Comparison of ENCODE assay signal across 1 cellular context in genomic region chr5:92868442-92868841, GRCh38.
TF ChIP-seq lines count a peak whose summit lies in the region.

No MANE protein-coding gene starts in this region.

TF ChIP-seq in HEK293, 187 proteins besides CTCF, POLR2A, EP300 and RAD21 (continued from another document and continues in another):
- TF ChIP-seq, protein P1, sequence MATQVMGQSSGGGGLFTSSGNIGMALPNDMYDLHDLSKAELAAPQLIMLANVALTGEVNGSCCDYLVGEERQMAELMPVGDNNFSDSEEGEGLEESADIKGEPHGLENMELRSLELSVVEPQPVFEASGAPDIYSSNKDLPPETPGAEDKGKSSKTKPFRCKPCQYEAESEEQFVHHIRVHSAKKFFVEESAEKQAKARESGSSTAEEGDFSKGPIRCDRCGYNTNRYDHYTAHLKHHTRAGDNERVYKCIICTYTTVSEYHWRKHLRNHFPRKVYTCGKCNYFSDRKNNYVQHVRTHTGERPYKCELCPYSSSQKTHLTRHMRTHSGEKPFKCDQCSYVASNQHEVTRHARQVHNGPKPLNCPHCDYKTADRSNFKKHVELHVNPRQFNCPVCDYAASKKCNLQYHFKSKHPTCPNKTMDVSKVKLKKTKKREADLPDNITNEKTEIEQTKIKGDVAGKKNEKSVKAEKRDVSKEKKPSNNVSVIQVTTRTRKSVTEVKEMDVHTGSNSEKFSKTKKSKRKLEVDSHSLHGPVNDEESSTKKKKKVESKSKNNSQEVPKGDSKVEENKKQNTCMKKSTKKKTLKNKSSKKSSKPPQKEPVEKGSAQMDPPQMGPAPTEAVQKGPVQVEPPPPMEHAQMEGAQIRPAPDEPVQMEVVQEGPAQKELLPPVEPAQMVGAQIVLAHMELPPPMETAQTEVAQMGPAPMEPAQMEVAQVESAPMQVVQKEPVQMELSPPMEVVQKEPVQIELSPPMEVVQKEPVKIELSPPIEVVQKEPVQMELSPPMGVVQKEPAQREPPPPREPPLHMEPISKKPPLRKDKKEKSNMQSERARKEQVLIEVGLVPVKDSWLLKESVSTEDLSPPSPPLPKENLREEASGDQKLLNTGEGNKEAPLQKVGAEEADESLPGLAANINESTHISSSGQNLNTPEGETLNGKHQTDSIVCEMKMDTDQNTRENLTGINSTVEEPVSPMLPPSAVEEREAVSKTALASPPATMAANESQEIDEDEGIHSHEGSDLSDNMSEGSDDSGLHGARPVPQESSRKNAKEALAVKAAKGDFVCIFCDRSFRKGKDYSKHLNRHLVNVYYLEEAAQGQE (tag by site-specific recombination; IDR thresholded peaks at IDR 0.05): peak; percentile 43; the same call in 1 of the 2 replicates
- TF ChIP-seq ZNF169 (tag by site-specific recombination; IDR thresholded peaks at IDR 0.05) (no peak), ZBTB21 (tag by site-specific recombination; IDR thresholded peaks at IDR 0.05) (no peak), ZNF157 (tag by site-specific recombination; IDR thresholded peaks at IDR 0.05) (no peak), ZNF23 (tag by site-specific recombination; IDR thresholded peaks at IDR 0.05; ENCODE audit: borderline replicate concordance) (no peak), SP7 (tag by site-specific recombination; IDR thresholded peaks at IDR 0.05) (no peak), ZNF791 (tag by site-specific recombination; IDR thresholded peaks at IDR 0.05) (0 out of 2 replicates have a peak, but pooled peaks have one; percentile 22), ZNF561 (tag by site-specific recombination; IDR thresholded peaks at IDR 0.05; ENCODE audit: borderline replicate concordance) (no peak), REPIN1 (tag by site-specific recombination; IDR thresholded peaks at IDR 0.05; ENCODE audit: low read depth) (no peak), ZNF266 (tag by site-specific recombination; IDR thresholded peaks at IDR 0.05; ENCODE audit: low read depth) (0 out of 2 replicates have a peak, but pooled peaks have one; percentile 39), ZBTB48 (tag by site-specific recombination; IDR thresholded peaks at IDR 0.05) (no peak), ZNF449 (tag by site-specific recombination; IDR thresholded peaks at IDR 0.05) (no peak), KLF7 (tag by site-specific recombination; IDR thresholded peaks at IDR 0.05; ENCODE audit: borderline replicate concordance) (no peak), ZBTB11 (tag by site-specific recombination; conservative IDR thresholded peaks at IDR 0.05; ENCODE audit: low read depth) (peak; percentile 70), ZNF2 (tag by site-specific recombination; IDR thresholded peaks at IDR 0.05) (no peak), ZNF624 (tag by site-specific recombination; IDR thresholded peaks at IDR 0.05) (no peak), ZSCAN30 (tag by site-specific recombination; IDR thresholded peaks at IDR 0.05) (no peak), KLF9 (tag by site-specific recombination; IDR thresholded peaks at IDR 0.05; ENCODE audit: low read depth) (no peak), ZNF530 (tag by site-specific recombination; IDR thresholded peaks at IDR 0.05; ENCODE audit: low read depth) (no peak), ZNF792 (tag by site-specific recombination; IDR thresholded peaks at IDR 0.05) (no peak), ZNF555 (tag by site-specific recombination; conservative IDR thresholded peaks at IDR 0.05) (peak; percentile 84), YY2 (tag by site-specific recombination; IDR thresholded peaks at IDR 0.05) (no peak), ZNF148 (tag by site-specific recombination; IDR thresholded peaks at IDR 0.05; ENCODE audit: borderline replicate concordance) (no peak), ZNF26 (tag by site-specific recombination; IDR thresholded peaks at IDR 0.05) (no peak), ZNF292 (tag by site-specific recombination; IDR thresholded peaks at IDR 0.05; ENCODE audit: borderline replicate concordance, low read depth) (0 out of 2 replicates have a peak, but pooled peaks have one; percentile 24), ZFP37 (tag by site-specific recombination; IDR thresholded peaks at IDR 0.05) (no peak), ZNF394 (tag by site-specific recombination; IDR thresholded peaks at IDR 0.05; ENCODE audit: borderline replicate concordance) (peak; percentile 88), PRDM1 (tag by site-specific recombination; IDR thresholded peaks at IDR 0.05) (no peak), ZNF677 (tag by site-specific recombination; IDR thresholded peaks at IDR 0.05) (no peak), FEZF1 (tag by site-specific recombination; IDR thresholded peaks at IDR 0.05) (no peak), ZNF610 (tag by site-specific recombination; IDR thresholded peaks at IDR 0.05; ENCODE audit: borderline replicate concordance) (no peak), ZNF155 (tag by site-specific recombination; IDR thresholded peaks at IDR 0.05) (no peak), RBAK (tag by site-specific recombination; IDR thresholded peaks at IDR 0.05) (no peak), ZNF335 (tag by site-specific recombination; conservative IDR thresholded peaks at IDR 0.05) (no peak), ZNF560 (tag by site-specific recombination; IDR thresholded peaks at IDR 0.05; ENCODE audit: borderline replicate concordance) (peak; percentile 59; the same call in 1 of the 2 replicates), KLF1 (tag by site-specific recombination; IDR thresholded peaks at IDR 0.05) (no peak), ZNF354C (tag by site-specific recombination; IDR thresholded peaks at IDR 0.05; ENCODE audit: borderline replicate concordance, low read depth) (peak; percentile 55; the same call in 1 of the 2 replicates), OVOL3 (tag by site-specific recombination; IDR thresholded peaks at IDR 0.05) (no peak), ZNF473 (tag by site-specific recombination; IDR thresholded peaks at IDR 0.05) (no peak), ZNF521 (tag by site-specific recombination; IDR thresholded peaks at IDR 0.05) (no peak), ZNF324 (tag by site-specific recombination; IDR thresholded peaks at IDR 0.05) (no peak), ZNF48 (tag by site-specific recombination; IDR thresholded peaks at IDR 0.05) (no peak), ZBTB8A (tag by site-specific recombination; IDR thresholded peaks at IDR 0.05) (peak; percentile 65)
- TF ChIP-seq, protein P2, sequence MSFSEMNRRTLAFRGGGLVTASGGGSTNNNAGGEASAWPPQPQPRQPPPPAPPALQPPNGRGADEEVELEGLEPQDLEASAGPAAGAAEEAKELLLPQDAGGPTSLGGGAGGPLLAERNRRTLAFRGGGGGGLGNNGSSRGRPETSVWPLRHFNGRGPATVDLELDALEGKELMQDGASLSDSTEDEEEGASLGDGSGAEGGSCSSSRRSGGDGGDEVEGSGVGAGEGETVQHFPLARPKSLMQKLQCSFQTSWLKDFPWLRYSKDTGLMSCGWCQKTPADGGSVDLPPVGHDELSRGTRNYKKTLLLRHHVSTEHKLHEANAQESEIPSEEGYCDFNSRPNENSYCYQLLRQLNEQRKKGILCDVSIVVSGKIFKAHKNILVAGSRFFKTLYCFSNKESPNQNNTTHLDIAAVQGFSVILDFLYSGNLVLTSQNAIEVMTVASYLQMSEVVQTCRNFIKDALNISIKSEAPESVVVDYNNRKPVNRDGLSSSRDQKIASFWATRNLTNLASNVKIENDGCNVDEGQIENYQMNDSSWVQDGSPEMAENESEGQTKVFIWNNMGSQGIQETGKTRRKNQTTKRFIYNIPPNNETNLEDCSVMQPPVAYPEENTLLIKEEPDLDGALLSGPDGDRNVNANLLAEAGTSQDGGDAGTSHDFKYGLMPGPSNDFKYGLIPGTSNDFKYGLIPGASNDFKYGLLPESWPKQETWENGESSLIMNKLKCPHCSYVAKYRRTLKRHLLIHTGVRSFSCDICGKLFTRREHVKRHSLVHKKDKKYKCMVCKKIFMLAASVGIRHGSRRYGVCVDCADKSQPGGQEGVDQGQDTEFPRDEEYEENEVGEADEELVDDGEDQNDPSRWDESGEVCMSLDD (tag by site-specific recombination; IDR thresholded peaks at IDR 0.05): no peak
- TF ChIP-seq, protein P3, sequence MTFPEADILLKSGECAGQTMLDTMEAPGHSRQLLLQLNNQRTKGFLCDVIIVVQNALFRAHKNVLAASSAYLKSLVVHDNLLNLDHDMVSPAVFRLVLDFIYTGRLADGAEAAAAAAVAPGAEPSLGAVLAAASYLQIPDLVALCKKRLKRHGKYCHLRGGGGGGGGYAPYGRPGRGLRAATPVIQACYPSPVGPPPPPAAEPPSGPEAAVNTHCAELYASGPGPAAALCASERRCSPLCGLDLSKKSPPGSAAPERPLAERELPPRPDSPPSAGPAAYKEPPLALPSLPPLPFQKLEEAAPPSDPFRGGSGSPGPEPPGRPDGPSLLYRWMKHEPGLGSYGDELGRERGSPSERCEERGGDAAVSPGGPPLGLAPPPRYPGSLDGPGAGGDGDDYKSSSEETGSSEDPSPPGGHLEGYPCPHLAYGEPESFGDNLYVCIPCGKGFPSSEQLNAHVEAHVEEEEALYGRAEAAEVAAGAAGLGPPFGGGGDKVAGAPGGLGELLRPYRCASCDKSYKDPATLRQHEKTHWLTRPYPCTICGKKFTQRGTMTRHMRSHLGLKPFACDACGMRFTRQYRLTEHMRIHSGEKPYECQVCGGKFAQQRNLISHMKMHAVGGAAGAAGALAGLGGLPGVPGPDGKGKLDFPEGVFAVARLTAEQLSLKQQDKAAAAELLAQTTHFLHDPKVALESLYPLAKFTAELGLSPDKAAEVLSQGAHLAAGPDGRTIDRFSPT (tag by site-specific recombination; IDR thresholded peaks at IDR 0.05): no peak
